In the genomic region with DNA sequence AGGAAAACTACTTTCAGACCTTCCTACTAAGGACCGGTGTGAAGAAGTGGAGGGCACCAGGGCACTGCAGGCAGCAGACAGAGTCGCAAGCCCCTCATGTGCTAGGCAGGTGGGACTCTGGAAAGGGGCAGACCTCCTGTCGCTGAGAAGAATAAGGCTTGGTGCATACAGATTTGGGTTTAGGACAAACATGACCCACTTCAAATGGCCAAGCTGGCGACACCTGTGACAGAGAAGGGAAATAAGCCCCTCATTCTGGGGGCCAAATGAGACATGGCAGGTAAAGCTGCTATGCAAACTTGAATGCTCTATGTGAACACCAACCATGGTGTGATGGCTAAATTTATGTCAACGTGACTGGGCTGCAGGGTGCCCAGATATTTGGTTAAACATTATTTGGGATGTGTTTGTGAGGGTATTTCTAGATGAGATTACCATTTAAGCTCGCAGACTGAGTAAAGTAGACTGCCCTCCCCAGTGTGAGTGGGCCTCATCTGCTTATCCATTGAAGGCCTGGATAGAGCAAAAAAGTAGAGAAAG, we compare ENCODE assay signal across 22 cellular contexts.
A peak's percentile ranks its signal among the peaks of the same experiment; 100 is the strongest.
DNase-seq lines count a peak whose midpoint lies in the region; ATAC-seq and TF ChIP-seq lines count a peak whose summit lies in the region.
"Had no signal": no experiment of that assay in that cellular context is flagged by ENCODE, and none has a peak within 500 bp of the region (broad histone marks: within the 10 kb centered on the region; RNA-seq: fewer than 3 reads in every experiment).

No MANE protein-coding gene starts in this region.

- no peaks in the 10 kb centered on the region for H3K36me3 Mint-ChIP-seq in WTC11
- H3K36me3 Mint-ChIP-seq in activated CD4-positive, alpha-beta memory T cell treated with anti-CD3 and anti-CD28 coated beads for 36 hours, result no peaks in the 10 kb centered on the region

- DNase-seq in WTC11 (ENCODE audit: low spot score) (no peak), mesenteric fat pad (ENCODE audit: low spot score) (peak; percentile 39), sciatic nerve (ENCODE audit: low spot score) (peak; percentile 18), SHP77 treated with DMSO at 0.1 percent for 48 hours (lab: John Stamatoyannopoulos, UW) (no peak), right cardiac atrium (no peak)
- no peak for DNase-seq in activated CD4-positive, alpha-beta memory T cell treated with anti-CD3 and anti-CD28 coated beads for 36 hours
- DNase-seq: AML-193; CD4-positive, alpha-beta T cell; GOT3; NCI-H1048; NCI-H1417; NCI-H1694; NCI-H2029 treated with DMSO at 0.1 percent for 48 hours; NCI-H446 treated with DMSO at 0.1 percent for 48 hours; NCI-H526 treated with DMSO at 0.1 percent for 48 hours; PC-9; RPMI8226; SHP77 had no signal

- intact Hi-C loops in sciatic nerve (cut with DNase I), result no loop called here
- intact Hi-C loops in right cardiac atrium (cut with DNase I), result no loop called here
- intact Hi-C loops in activated CD4-positive, alpha-beta memory T cell treated with anti-CD3 and anti-CD28 coated beads for 36 hours (cut with micrococcal nuclease), result no loop called here

- no peak overlapping the region for H3K27ac ChIP-seq in right cardiac atrium (ENCODE audit: low read length)
- H3K27ac ChIP-seq: A549; BLaER1 treated with 17β-estradiol and CSF1 and Interleukin-3, amounts not matched to agents 10 nM and 100 nM; PC-9 had no signal

- peaks cover 6% of the 10 kb centered on the region; the same call in 1 of the 2 replicates for H3K27me3 Mint-ChIP-seq in WTC11 (ENCODE audit: low read depth)
- peaks cover 11% of the 10 kb centered on the region for H3K27me3 Mint-ChIP-seq in activated CD4-positive, alpha-beta memory T cell treated with anti-CD3 and anti-CD28 coated beads for 36 hours

- WGBS in right cardiac atrium, result 97% methylated on average over 6 of the region's 6 CpGs

- H3K4me1 Mint-ChIP-seq in WTC11, result no peaks in the 10 kb centered on the region
- peaks cover 2% of the 10 kb centered on the region for H3K4me1 Mint-ChIP-seq in activated CD4-positive, alpha-beta memory T cell treated with anti-CD3 and anti-CD28 coated beads for 36 hours (ENCODE audit: low read depth)

- no peak overlapping the region for H3K4me3 Mint-ChIP-seq in WTC11
- H3K4me3 Mint-ChIP-seq in activated CD4-positive, alpha-beta memory T cell treated with anti-CD3 and anti-CD28 coated beads for 36 hours, result no peak overlapping the region
- H3K4me3 Mint-ChIP-seq: CD4-positive, alpha-beta T cell had no signal

- H3K9me3 Mint-ChIP-seq in WTC11, result no peaks in the 10 kb centered on the region
- no peaks in the 10 kb centered on the region for H3K9me3 Mint-ChIP-seq in activated CD4-positive, alpha-beta memory T cell treated with anti-CD3 and anti-CD28 coated beads for 36 hours
- H3K9me3 Mint-ChIP-seq: CD4-positive, alpha-beta T cell had no signal

- CTCF ChIA-PET in WTC11 (lab: Charles Lee), result interaction anchor here (0.5 to 1.9 kb wide), 3 partner anchors 11 to 188 kb away, joined by 3 to 9 read pairs (median 8); no protein-coding TSS in a partner anchor
- CTCF ChIA-PET in activated CD4-positive, alpha-beta memory T cell treated with anti-CD3 and anti-CD28 coated beads for 36 hours (lab: Charles Lee), result interaction anchor here (2.4 kb wide), 1 partner anchor 12 kb away, joined by 6 read pairs; no protein-coding TSS in a partner anchor

- no peak overlapping the region for H3K27ac Mint-ChIP-seq in WTC11
- H3K27ac Mint-ChIP-seq in activated CD4-positive, alpha-beta memory T cell treated with anti-CD3 and anti-CD28 coated beads for 36 hours, result no peak overlapping the region
- H3K27ac Mint-ChIP-seq: CD4-positive, alpha-beta T cell had no signal

- no peaks in the 10 kb centered on the region for H3K27me3 ChIP-seq in right cardiac atrium (ENCODE audit: control insufficient read depth, insufficient read depth)
- H3K27me3 ChIP-seq: BLaER1 treated with 17β-estradiol and CSF1 and Interleukin-3, amounts not matched to agents 10 nM and 100 nM had no signal

- ATAC-seq in WTC11 (no peak), sciatic nerve (no peak), right cardiac atrium (no peak), GM21723 (IDR thresholded peaks at IDR 0.05; ENCODE audit: unreplicated experiment) (no peak)
- ATAC-seq: A549 had no signal

- no peak overlapping the region for H3K4me3 ChIP-seq in right cardiac atrium (ENCODE audit: low read length)
- H3K4me3 ChIP-seq: A549; BLaER1 treated with 17β-estradiol and CSF1 and Interleukin-3, amounts not matched to agents 10 nM and 100 nM; HAP-1; PC-9 had no signal

- peaks cover 41% of the 10 kb centered on the region for H3K4me1 ChIP-seq in right cardiac atrium (ENCODE audit: control insufficient read depth, insufficient read depth, low read length)
- H3K4me1 ChIP-seq: A549, HAP-1 had no signal

- POLR2A ChIA-PET in WTC11 (lab: Charles Lee), result no interaction called here
- POLR2A ChIA-PET in activated CD4-positive, alpha-beta memory T cell treated with anti-CD3 and anti-CD28 coated beads for 36 hours (lab: Charles Lee), result no interaction called here

- TF ChIP-seq CTCF in WTC11 (IDR thresholded peaks at IDR 0.05), result no peak

- H3K9me3 ChIP-seq in right cardiac atrium (ENCODE audit: control insufficient read depth, low read length), result no peaks in the 10 kb centered on the region
- H3K9me3 ChIP-seq: A549, HAP-1 had no signal

TF ChIP-seq in WTC11, 78 proteins besides CTCF, POLR2A, EP300 and RAD21:
- no peak for TF ChIP-seq JUN (CRISPR knock-in tag; IDR thresholded peaks at IDR 0.05)
- peak; percentile 25; the same call in 1 of the 2 replicates for TF ChIP-seq ZNF416 (CRISPR knock-in tag; IDR thresholded peaks at IDR 0.05)
- no peak for TF ChIP-seq ZBTB21 (CRISPR knock-in tag; IDR thresholded peaks at IDR 0.05; ENCODE audit: borderline replicate concordance)
- TF ChIP-seq ZNF532 (CRISPR knock-in tag; IDR thresholded peaks at IDR 0.05; ENCODE audit: borderline replicate concordance), result no peak
- no peak for TF ChIP-seq ZNF219 (CRISPR knock-in tag; IDR thresholded peaks at IDR 0.05; ENCODE audit: borderline replicate concordance)

Comparison
In these comparisons a context has a peak if more than half of its experiments do, and no peak if none do; other contexts are left out.
1. DNase-seq: peak in mesenteric fat pad (single experiment) and sciatic nerve (single experiment); none in WTC11 (single experiment), SHP77 treated with DMSO at 0.1 percent for 48 hours (single experiment), right cardiac atrium (0 of 3) and activated CD4-positive, alpha-beta memory T cell treated with anti-CD3 and anti-CD28 coated beads for 36 hours (single experiment).